ENCODE assay signal across 8 cellular contexts in genomic region chr5:142151436-142152382, GRCh38. TPM values are rescaled to one million over a fixed set of nuclear protein-coding genes. Genes with fewer than 3 reads are reported as not detected.
DNase-seq lines count a peak whose midpoint lies in the region; ATAC-seq, FAIRE-seq and TF ChIP-seq lines count a peak whose summit lies in the region.

No MANE protein-coding gene starts in this region.

- no peak overlapping the region for H3K27ac ChIP-seq in PC-9
- H3K27ac ChIP-seq in prostate gland, result no peak overlapping the region

- H3K27ac Mint-ChIP-seq in CD14-positive monocyte, result no peak overlapping the region
- no peak overlapping the region for H3K27ac Mint-ChIP-seq in activated T-helper 1 cell treated with anti-CD3 and anti-CD28 coated beads, Interleukin-12 subunit alpha, Interleukin-12 subunit beta, Interleukin-2, Interleukin-4 antibody, amounts not matched to agents 30 ng/mL and 10 ng/mL and 1 ng/mL, durations not matched to agents 14 hours and 24 hours and 36 hours

- H3K9me3 ChIP-seq in PC-9 (ENCODE audit: insufficient read depth, low read depth), result no peaks in the 10 kb centered on the region
- no peaks in the 10 kb centered on the region for H3K9me3 ChIP-seq in prostate gland

- no peaks in the 10 kb centered on the region for H3K79me2 ChIP-seq in PC-9 (ENCODE audit: low read depth)

- peak; percentile 86 for TF ChIP-seq CTCF in CD14-positive monocyte (IDR thresholded peaks at IDR 0.05)
- TF ChIP-seq CTCF in HFF-Myc (IDR thresholded peaks at IDR 0.05; ENCODE audit: low read depth, low read length, missing control alignments), result peak; percentile 76
- TF ChIP-seq CTCF in PC-9 (conservative IDR thresholded peaks at IDR 0.05), result peak; percentile 92
- peak; percentile 64 to 90 (median 86) for TF ChIP-seq CTCF in prostate gland (IDR thresholded peaks at IDR 0.05)

- H3K4me3 Mint-ChIP-seq in CD14-positive monocyte, result no peak overlapping the region
- H3K4me3 Mint-ChIP-seq in activated T-helper 1 cell treated with anti-CD3 and anti-CD28 coated beads, Interleukin-12 subunit alpha, Interleukin-12 subunit beta, Interleukin-2, Interleukin-4 antibody, amounts not matched to agents 30 ng/mL and 10 ng/mL and 1 ng/mL, durations not matched to agents 14 hours and 24 hours and 36 hours, result no peak overlapping the region

- H3K4me3 ChIP-seq in HFF-Myc (replicated peaks; ENCODE audit: low read depth, low read length), result no peak overlapping the region
- H3K4me3 ChIP-seq in PC-9, result no peak overlapping the region
- no peak overlapping the region for H3K4me3 ChIP-seq in prostate gland

- peaks cover 39 to 58% of the 10 kb centered on the region in 2 donors for H3K36me3 Mint-ChIP-seq in CD14-positive monocyte
- H3K36me3 Mint-ChIP-seq in activated T-helper 1 cell treated with anti-CD3 and anti-CD28 coated beads, Interleukin-12 subunit alpha, Interleukin-12 subunit beta, Interleukin-2, Interleukin-4 antibody, amounts not matched to agents 30 ng/mL and 10 ng/mL and 1 ng/mL, durations not matched to agents 14 hours and 24 hours and 36 hours (ENCODE audit: low read depth), result peaks cover 37% of the 10 kb centered on the region

- WGBS in prostate gland, result 44% methylated on average over 3 of the region's 3 CpGs

- H3F3A ChIP-seq in PC-9 (ENCODE audit: insufficient read depth, low read depth), result peaks cover 19% of the 10 kb centered on the region; the same call in 1 of the 2 replicates

- no peak for DNase-seq in CD14-positive monocyte (ENCODE audit: low spot score)
- DNase-seq in HFF-Myc (ENCODE audit: extremely low read depth, low read depth), result peak; percentile 57
- peak; percentile 48 to 49 for DNase-seq in PC-9
- peak; percentile 29 for DNase-seq in activated T-helper 1 cell treated with anti-CD3 and anti-CD28 coated beads, Interleukin-12 subunit alpha, Interleukin-12 subunit beta, Interleukin-2, Interleukin-4 antibody, amounts not matched to agents 30 ng/mL and 10 ng/mL and 1 ng/mL, durations not matched to agents 14 hours and 24 hours and 36 hours (ENCODE audit: low spot score)
- peak in 1 of 2 donors; percentile 25 for DNase-seq in frontal cortex (ENCODE audit: low spot score in 2 of 2)
- DNase-seq in prostate gland (ENCODE audit: low spot score), result peak; percentile 57

- ATAC-seq in GM21360 (IDR thresholded peaks at IDR 0.05; ENCODE audit: unreplicated experiment), result no peak
- ATAC-seq in GM18517 (IDR thresholded peaks at IDR 0.05; ENCODE audit: unreplicated experiment), result no peak

- no peaks in the 10 kb centered on the region for H3K27me3 Mint-ChIP-seq in CD14-positive monocyte (ENCODE audit: low read depth in 3 of 3)
- no peaks in the 10 kb centered on the region for H3K27me3 Mint-ChIP-seq in activated T-helper 1 cell treated with anti-CD3 and anti-CD28 coated beads, Interleukin-12 subunit alpha, Interleukin-12 subunit beta, Interleukin-2, Interleukin-4 antibody, amounts not matched to agents 30 ng/mL and 10 ng/mL and 1 ng/mL, durations not matched to agents 14 hours and 24 hours and 36 hours (ENCODE audit: insufficient read depth)

- no peak overlapping the region for H2AFZ ChIP-seq in PC-9

- no peak overlapping the region for H3K4me2 ChIP-seq in PC-9

- intact Hi-C loops in CD14-positive monocyte (cut with micrococcal nuclease) (loop anchor here (10.0 kb wide), 1 partner anchor 553 kb away; no protein-coding TSS in a partner anchor), PC-9 (cut with micrococcal nuclease; ENCODE audit: unreplicated experiment) (loop anchor here (1.0 to 10.0 kb wide), 9 partner anchors 64 to 733 kb away; partner anchors contain the start of gene SPRY4), prostate gland (cut with DNase I) (loop anchor here (2.0 kb wide), 1 partner anchor 397 kb away; no protein-coding TSS in a partner anchor)
- intact Hi-C loops in activated T-helper 1 cell treated with anti-CD3 and anti-CD28 coated beads, Interleukin-12 subunit alpha, Interleukin-12 subunit beta, Interleukin-2, Interleukin-4 antibody, amounts not matched to agents 30 ng/mL and 10 ng/mL and 1 ng/mL, durations not matched to agents 14 hours and 24 hours and 36 hours (cut with micrococcal nuclease), result loop anchor here (1.0 to 10.0 kb wide), 7 partner anchors 173 to 548 kb away; partner anchors contain the start of gene SPRY4

- no peaks in the 10 kb centered on the region for H3K27me3 ChIP-seq in PC-9 (ENCODE audit: insufficient read depth, low read depth)
- no peaks in the 10 kb centered on the region for H3K27me3 ChIP-seq in prostate gland (replicated peaks; ENCODE audit: insufficient read depth)

- POLR2A ChIA-PET in PC-9 (lab: Charles Lee; ENCODE audit: unreplicated experiment), result no interaction called here

- H4K20me1 ChIP-seq in PC-9 (ENCODE audit: insufficient read depth), result no peaks in the 10 kb centered on the region

- no peaks in the 10 kb centered on the region for H3K9me2 ChIP-seq in PC-9 (ENCODE audit: insufficient read depth)

- H3K36me3 ChIP-seq in PC-9 (ENCODE audit: low read depth) (peaks cover 19% of the 10 kb centered on the region; the same call in 1 of the 2 replicates), prostate gland (no peaks in the 10 kb centered on the region)

- H3K4me1 Mint-ChIP-seq in CD14-positive monocyte, result no peaks in the 10 kb centered on the region
- H3K4me1 Mint-ChIP-seq in activated T-helper 1 cell treated with anti-CD3 and anti-CD28 coated beads, Interleukin-12 subunit alpha, Interleukin-12 subunit beta, Interleukin-2, Interleukin-4 antibody, amounts not matched to agents 30 ng/mL and 10 ng/mL and 1 ng/mL, durations not matched to agents 14 hours and 24 hours and 36 hours (ENCODE audit: low read depth), result peaks cover 14% of the 10 kb centered on the region

- no peak for TF ChIP-seq POLR2A in prostate gland (IDR thresholded peaks at IDR 0.05)

- CTCF ChIA-PET in PC-9 (lab: Charles Lee), result interaction anchor here (0.6 kb wide), 1 partner anchor 397 kb away, joined by 3 read pairs; no protein-coding TSS in a partner anchor

- H3K9me3 Mint-ChIP-seq in CD14-positive monocyte, result peaks cover 0 to 2% (median 0%) of the 10 kb centered on the region in 7 donors
- H3K9me3 Mint-ChIP-seq in activated T-helper 1 cell treated with anti-CD3 and anti-CD28 coated beads, Interleukin-12 subunit alpha, Interleukin-12 subunit beta, Interleukin-2, Interleukin-4 antibody, amounts not matched to agents 30 ng/mL and 10 ng/mL and 1 ng/mL, durations not matched to agents 14 hours and 24 hours and 36 hours, result no peaks in the 10 kb centered on the region

- BruUV-seq in PC-9 (replicated peaks; lab: Mats Ljungman, UMichigan), result no TSS peak

- FAIRE-seq in frontal cortex (lab: Jason Lieb, UNC), result peak; percentile 54

- peaks cover 9% of the 10 kb centered on the region; the same call in 1 of the 2 replicates for H3K4me1 ChIP-seq in PC-9 (replicated peaks; ENCODE audit: insufficient read depth)
- no peaks in the 10 kb centered on the region for H3K4me1 ChIP-seq in prostate gland (replicated peaks)

RNA-seq across cellular contexts. Expression of gene NDFIP1, which starts 43.1 kb away (rescaled TPM):
- polyA plus RNA-seq in CD14-positive monocyte, result 10 to 100 TPM; 44.0 to 44.4 TPM
- 40.7 and 40.9 TPM in 2 replicates for total RNA-seq in PC-9 (2021)
- total RNA-seq in activated T-helper 1 cell treated with anti-CD3 and anti-CD28 coated beads, Interleukin-12 subunit alpha, Interleukin-12 subunit beta, Interleukin-2, Interleukin-4 antibody, amounts not matched to agents 30 ng/mL and 10 ng/mL and 1 ng/mL, durations not matched to agents 14 hours and 24 hours and 36 hours, result 119 and 129 TPM in 2 replicates
- total RNA-seq in frontal cortex, result 115 TPM
- 100 to 1,000 TPM; 134 to 234 TPM for total RNA-seq in prostate gland
